ENCODE assay signal across 8 cellular contexts in genomic region chr17:35373532-35373983, GRCh38. TPM values are rescaled to one million over a fixed set of nuclear protein-coding genes. Genes with fewer than 3 reads are reported as not detected.
A peak's percentile ranks its signal among the peaks of the same experiment; 100 is the strongest.
DNase-seq lines count a peak whose midpoint lies in the region; ATAC-seq and TF ChIP-seq lines count a peak whose summit lies in the region.

Gene SLFN11 (minus strand): TSS chr17:35373621. CDS start chr17:35363807, 9,814 bp downstream.

- DNase-seq in GM12864 (ENCODE audit: low read depth) (peak; percentile 30), SJCRH30 (peak; percentile 69 to 76), nucleus accumbens (lab: John Stamatoyannopoulos, UW) (peak in 36 of 56 donors; percentile 3 to 67 (median 26)), superior temporal gyrus (ENCODE audit: extremely low spot score) (peak; percentile 23), GM19240 (ENCODE audit: insufficient read length, low spot score) (no peak)
- DNase-seq in activated naive CD4-positive, alpha-beta T cell treated with anti-CD3 and anti-CD28 coated beads for 36 hours: peak; percentile 93

- H3K4me3 Mint-ChIP-seq in activated naive CD4-positive, alpha-beta T cell treated with anti-CD3 and anti-CD28 coated beads for 36 hours: peak within 1 kb of the TSS; percentile 96

- peak; percentile 84 to 86 for TF ChIP-seq POLR2A in gastroesophageal sphincter (IDR thresholded peaks at IDR 0.05)

- H3K27ac ChIP-seq in SJCRH30 (peak within 1 kb of the TSS; percentile 68), gastroesophageal sphincter (peak within 1 kb of the TSS; percentile 56 to 93 (median 87))

- CTCF ChIA-PET in activated naive CD4-positive, alpha-beta T cell treated with anti-CD3 and anti-CD28 coated beads for 36 hours (lab: Charles Lee): interaction anchor here (0.6 to 1.4 kb wide), 8 partner anchors 43 to 232 kb away, joined by 3 to 7 read pairs (median 4); partner anchors contain the start of gene NLE1

- peak within 1 kb of the TSS; percentile 99 for H3K27ac Mint-ChIP-seq in activated naive CD4-positive, alpha-beta T cell treated with anti-CD3 and anti-CD28 coated beads for 36 hours

- peaks cover 13% of the 10 kb centered on the region for H3K9me3 Mint-ChIP-seq in activated naive CD4-positive, alpha-beta T cell treated with anti-CD3 and anti-CD28 coated beads for 36 hours

- TF ChIP-seq CTCF in GM12864 (IDR thresholded peaks at IDR 0.05; ENCODE audit: low read depth, low read length, missing control alignments): no peak
- no peak for TF ChIP-seq CTCF in gastroesophageal sphincter (IDR thresholded peaks at IDR 0.05)

- H3K36me3 ChIP-seq in SJCRH30: no peaks in the 10 kb centered on the region
- peaks cover 0 to 3% of the 10 kb centered on the region in 2 donors for H3K36me3 ChIP-seq in gastroesophageal sphincter

- ATAC-seq in HG03521 (IDR thresholded peaks at IDR 0.05; ENCODE audit: unreplicated experiment) (peak; percentile 44), gastroesophageal sphincter (peak; percentile 94)

- peaks cover 32% of the 10 kb centered on the region for H3K36me3 Mint-ChIP-seq in activated naive CD4-positive, alpha-beta T cell treated with anti-CD3 and anti-CD28 coated beads for 36 hours (ENCODE audit: low read depth)

- 0% methylated on average over 4 to 12 of the region's 22 CpGs for WGBS in gastroesophageal sphincter (ENCODE audit: low coverage in 1 of 2), 2 donors

- H3K4me3 ChIP-seq in GM12864 (ENCODE audit: low read depth, low read length) (peak within 1 kb of the TSS; percentile 60), SJCRH30 (peak within 1 kb of the TSS; percentile 61), gastroesophageal sphincter (peak within 1 kb of the TSS; percentile 36 to 62)

- no peaks in the 10 kb centered on the region for H3K27me3 Mint-ChIP-seq in activated naive CD4-positive, alpha-beta T cell treated with anti-CD3 and anti-CD28 coated beads for 36 hours (ENCODE audit: low read depth)

- TF ChIP-seq EP300 in gastroesophageal sphincter (IDR thresholded peaks at IDR 0.05): no peak

- H3K27me3 ChIP-seq in SJCRH30 (no peaks in the 10 kb centered on the region; the same call in none of the 2 replicates), gastroesophageal sphincter (peaks cover 34% of the 10 kb centered on the region)

- peaks cover 52% of the 10 kb centered on the region for H3K4me1 Mint-ChIP-seq in activated naive CD4-positive, alpha-beta T cell treated with anti-CD3 and anti-CD28 coated beads for 36 hours (ENCODE audit: low read depth)

- intact Hi-C loops in activated naive CD4-positive, alpha-beta T cell treated with anti-CD3 and anti-CD28 coated beads for 36 hours (cut with micrococcal nuclease): loop anchor here (1.0 to 10.0 kb wide), 6 partner anchors 59 to 431 kb away; partner anchors contain the start of genes SLFN12, SLFN12L and TAF15

- peaks cover 7% of the 10 kb centered on the region for H3K9me3 ChIP-seq in SJCRH30 (replicated peaks)
- peaks cover 0 to 9% (median 0%) of the 10 kb centered on the region in 3 donors for H3K9me3 ChIP-seq in gastroesophageal sphincter

- H3K4me1 ChIP-seq in SJCRH30 (no peaks in the 10 kb centered on the region), gastroesophageal sphincter (peaks cover 0 to 32% (median 5%) of the 10 kb centered on the region in 3 donors)

RNA-seq across cellular contexts. Expression of gene SLFN11, which starts in this region (rescaled TPM):
- 16.5 and 18.6 TPM in 2 replicates for total RNA-seq in SJCRH30 (2014; rRNA removed; shearing (Covaris generic))
- 10 to 100 TPM; 46.4 to 49.6 TPM for total RNA-seq in activated naive CD4-positive, alpha-beta T cell treated with anti-CD3 and anti-CD28 coated beads for 36 hours
- 10 to 100 TPM; 17.1 to 25.7 (median 22.2) TPM for total RNA-seq in gastroesophageal sphincter
